ENCODE assay signal across 18 cellular contexts in genomic region chr6:129697788-129698187, GRCh38. TPM values are rescaled to one million over a fixed set of nuclear protein-coding genes. Genes with fewer than 3 reads are reported as not detected.
DNase-seq lines count a peak whose midpoint lies in the region; ATAC-seq, FAIRE-seq and TF ChIP-seq lines count a peak whose summit lies in the region.
"Had no signal": no experiment of that assay in that cellular context is flagged by ENCODE, and none has a peak within 500 bp of the region (broad histone marks: within the 10 kb centered on the region; RNA-seq: fewer than 3 reads in every experiment).

No MANE protein-coding gene starts in this region.

- intact Hi-C loops in HepG2 (cut with micrococcal nuclease; ENCODE audit: unreplicated experiment), result no loop called here
- intact Hi-C loops in right lobe of liver (cut with DNase I), result no loop called here
- intact Hi-C loops in pancreas (cut with DNase I), result no loop called here

- H3K4me1 ChIP-seq in HepG2 (ENCODE audit: insufficient read depth, low read length) (peaks cover 100% of the 10 kb centered on the region), right lobe of liver (peaks cover 0 to 24% (median 3%) of the 10 kb centered on the region in 4 donors), RWPE2 (ENCODE audit: insufficient read depth, poor library complexity, severe bottlenecking) (peaks cover 63% of the 10 kb centered on the region), pancreas (peaks cover 27 to 60% (median 50%) of the 10 kb centered on the region in 3 donors)

- H3K4me2 ChIP-seq in HepG2 (ENCODE audit: low read depth, low read length), result peak overlapping the region; percentile 76; the same call in 1 of the 2 replicates
- H3K4me2 ChIP-seq: BLaER1, KMS-11 had no signal

- TF ChIP-seq EP300 in HepG2 (IDR thresholded peaks at IDR 0.05; ENCODE audit: low read depth in 2 of 2, low read length in 2 of 2) (no peak), HepG2 (CRISPR knock-in tag; IDR thresholded peaks at IDR 0.05; ENCODE audit: borderline replicate concordance) (no peak)

- H3K4me3 ChIP-seq in HepG2 (replicated peaks in 1 of 3; ENCODE audit: insufficient read depth in 1 of 3, low read depth in 2 of 3, low read length in 3 of 3), result peak overlapping the region in 1 of 3 experiments; percentile 7; a peak in 2 of 6 replicates
- no peak overlapping the region for H3K4me3 ChIP-seq in right lobe of liver
- no peak overlapping the region for H3K4me3 ChIP-seq in RWPE2 (ENCODE audit: severe bottlenecking)
- no peak overlapping the region for H3K4me3 ChIP-seq in pancreas
- H3K4me3 ChIP-seq: BLaER1, GM23338 had no signal

- FAIRE-seq in HepG2 (lab: Jason Lieb, UNC) (no peak), pancreas (lab: Jason Lieb, UNC) (no peak)
- FAIRE-seq: H54 had no signal

- no peak for ATAC-seq in HepG2
- ATAC-seq in right lobe of liver, result no peak
- peak; percentile 43 for ATAC-seq in HG02885 (IDR thresholded peaks at IDR 0.05; ENCODE audit: poor library complexity, unreplicated experiment)
- ATAC-seq in RWPE2 (ENCODE audit: low read depth), result no peak
- no peak for ATAC-seq in pancreas
- no peak for ATAC-seq in GM21786 (IDR thresholded peaks at IDR 0.05; ENCODE audit: unreplicated experiment)
- ATAC-seq: GM23338 had no signal

- H3K9me3 ChIP-seq in HepG2 (ENCODE audit: low read length), result no peaks in the 10 kb centered on the region
- no peaks in the 10 kb centered on the region for H3K9me3 ChIP-seq in right lobe of liver
- no peaks in the 10 kb centered on the region for H3K9me3 ChIP-seq in RWPE2 (ENCODE audit: severe bottlenecking)
- H3K9me3 ChIP-seq in pancreas, result no peaks in the 10 kb centered on the region

- CTCF ChIA-PET in HepG2 (lab: Yijun Ruan, JAX; ENCODE audit: low intra/inter-chr PET ratio, low total read pairs), result no interaction called here

- peaks cover 90% of the 10 kb centered on the region for H3K79me2 ChIP-seq in HepG2 (ENCODE audit: insufficient read depth, low read length)

- DNase-seq in HepG2 (ENCODE audit: low spot score) (no peak), right lobe of liver (no peak), RWPE2 (ENCODE audit: low spot score) (no peak), NCI-H2227 (lab: John Stamatoyannopoulos, UW; ENCODE audit: unreplicated experiment) (no peak), NAMALWA (ENCODE audit: low spot score) (no peak), pancreas (no peak)
- DNase-seq: 8988T; CD4-positive, alpha-beta memory T cell; DMS153; DMS79; GDM1; HCEC 1CT had no signal

- H3K36me3 ChIP-seq in HepG2 (replicated peaks in 1 of 2; ENCODE audit: control insufficient read depth in 1 of 2, insufficient read depth in 2 of 2, low read length in 2 of 2) (peaks cover 1 to 12% of the 10 kb centered on the region in 2 experiments; a peak in 3 of 5 replicates), right lobe of liver (no peaks in the 10 kb centered on the region), RWPE2 (ENCODE audit: low read depth) (peaks cover 19% of the 10 kb centered on the region), pancreas (no peaks in the 10 kb centered on the region)
- H3K36me3 ChIP-seq: BLaER1 had no signal

- no peak overlapping the region for H2AFZ ChIP-seq in HepG2 (ENCODE audit: low read length)
- H2AFZ ChIP-seq: GM23338 had no signal

- no peaks in the 10 kb centered on the region; the same call in 1 of the 2 replicates for H4K20me1 ChIP-seq in HepG2 (ENCODE audit: insufficient read depth, low read length)
- H4K20me1 ChIP-seq: BLaER1 had no signal

- H3K27ac ChIP-seq in HepG2 (ENCODE audit: extremely low read length, insufficient read depth, low read length) (peak overlapping the region; percentile 89), right lobe of liver (no peak overlapping the region), RWPE2 (ENCODE audit: poor library complexity, severe bottlenecking) (peak overlapping the region; percentile 96), pancreas (no peak overlapping the region)
- H3K27ac ChIP-seq: BLaER1, KMS-11 had no signal

- H3K27me3 ChIP-seq in HepG2 (ENCODE audit: control insufficient read depth in 1 of 2, insufficient read depth in 2 of 2, low read length in 2 of 2), result no peaks in the 10 kb centered on the region
- no peaks in the 10 kb centered on the region for H3K27me3 ChIP-seq in right lobe of liver
- H3K27me3 ChIP-seq in RWPE2 (ENCODE audit: insufficient read depth, poor library complexity, severe bottlenecking), result no peaks in the 10 kb centered on the region
- no peaks in the 10 kb centered on the region for H3K27me3 ChIP-seq in pancreas
- H3K27me3 ChIP-seq: BLaER1 had no signal

- POLR2A ChIA-PET in HepG2 (lab: Yijun Ruan, JAX), result interaction anchor here (4.8 kb wide), 1 partner anchor 11 kb away, joined by 96 read pairs; the partner anchor contains the start of gene ARHGAP18

- 0 out of 2 replicates have a peak overlapping the region, but pooled peaks have one; percentile 4 for H3K9ac ChIP-seq in HepG2 (ENCODE audit: insufficient read depth, low read depth, low read length)
- H3K9ac ChIP-seq: BLaER1, KMS-11 had no signal

- no peak for TF ChIP-seq RAD21 in HepG2 (CRISPR knock-in tag; IDR thresholded peaks at IDR 0.05)

- in situ Hi-C loops in HepG2 (cut with HindIII; ENCODE audit: extremely low pct_ligation_motif_present, low pct_unique_long_range_greater_than_20kb), result no loop called here

- TF ChIP-seq CTCF in HepG2 (CRISPR knock-in tag; IDR thresholded peaks at IDR 0.05) (no peak), right lobe of liver (IDR thresholded peaks at IDR 0.05) (no peak), RWPE2 (IDR thresholded peaks at IDR 0.05; ENCODE audit: poor library complexity, severe bottlenecking) (no peak), pancreas (IDR thresholded peaks at IDR 0.05) (no peak)

- TF ChIP-seq POLR2A in HepG2 (IDR thresholded peaks at IDR 0.05; ENCODE audit: insufficient read depth in 1 of 2, low read depth in 2 of 2, low read length in 2 of 2) (no peak), right lobe of liver (IDR thresholded peaks at IDR 0.05) (no peak)

- WGBS in HepG2 (ENCODE audit: low lambda C conversion rate), result 98% methylated on average over 2 of the region's 2 CpGs
- WGBS in right lobe of liver (ENCODE audit: insufficient coverage, low coverage, low lambda C conversion rate, missing lambda C conversion rate), result 95% methylated on average over 2 of the region's 2 CpGs
- WGBS in pancreas, 2 donors, result 64 to 70% methylated on average over 2 of the region's 2 CpGs

- BruUV-seq in HepG2 (replicated peaks; lab: Mats Ljungman, UMichigan), result no TSS peak

TF ChIP-seq in HepG2, 621 proteins besides CTCF, POLR2A, EP300 and RAD21 (continues in another document):
- no peak for TF ChIP-seq NFKB2 (CRISPR knock-in tag; IDR thresholded peaks at IDR 0.05; ENCODE audit: borderline replicate concordance)
- TF ChIP-seq ZNF253 (CRISPR knock-in tag; IDR thresholded peaks at IDR 0.05; ENCODE audit: borderline replicate concordance), result no peak
- TF ChIP-seq SRY (CRISPR knock-in tag; IDR thresholded peaks at IDR 0.05), result no peak
- TF ChIP-seq MXD1 (CRISPR knock-in tag; IDR thresholded peaks at IDR 0.05), result no peak
- 0 out of 2 replicates have a peak, but pooled peaks have one; percentile 4 for TF ChIP-seq ZNF549 (CRISPR knock-in tag; IDR thresholded peaks at IDR 0.05)
- no peak for TF ChIP-seq DDIT3 (CRISPR knock-in tag; IDR thresholded peaks at IDR 0.05)
- no peak for TF ChIP-seq TCF12 (IDR thresholded peaks at IDR 0.05)
- no peak for TF ChIP-seq TCF12 (CRISPR knock-in tag; IDR thresholded peaks at IDR 0.05)

RNA-seq across cellular contexts. Expression of gene ARHGAP18, which starts 12.2 kb away (rescaled TPM):
- total RNA-seq in HepG2 (2016; rRNA removed; fragmentation: Illumina TruSeq; extraction: Trizol) (115 and 183 TPM in 2 replicates), right lobe of liver (1 to 10 TPM; 2.2 to 8.0 (median 2.9) TPM), pancreas (10 to 100 TPM; 22.9 to 41.0 (median 29.6) TPM)
- total RNA-seq in HepG2 (2016; cell fraction: cytosol; rRNA removed; fragmentation: Illumina TruSeq; extraction: Trizol; ENCODE audit: low read depth), result 16.6 and 18.3 TPM in 2 replicates
- 116 and 185 TPM in 2 replicates for total RNA-seq in HepG2 (2016; cell fraction: insoluble cytoplasmic fraction; rRNA removed; fragmentation: Illumina TruSeq; extraction: Trizol)
- 53.6 and 60.8 TPM in 2 replicates for total RNA-seq in HepG2 (2016; cell fraction: membrane; rRNA removed; fragmentation: Illumina TruSeq; extraction: Trizol)
- 89.7 and 91.5 TPM in 2 replicates for total RNA-seq in HepG2 (2016; cell fraction: nucleus; rRNA removed; fragmentation: Illumina TruSeq; extraction: Trizol)
- polyA plus RNA-seq in HepG2 (2011; rRNA removed) (37.8 and 58.2 TPM in 2 replicates), pancreas (10 to 100 TPM in 1 of 2 donors, 1 to 10 TPM in 1; 8.2 to 11.6 TPM)
- 24.3 and 29.8 TPM in 2 replicates for polyA plus RNA-seq in HepG2 (2011; cell fraction: cytosol; rRNA removed)
- polyA plus RNA-seq in HepG2 (2011; cell fraction: nucleus; rRNA removed), result 13.1 and 14.2 TPM in 2 replicates
- 54.6 and 95.7 TPM in 2 replicates for polyA plus RNA-seq in HepG2 (2012)
- polyA plus RNA-seq in HepG2 (2016; cell fraction: cytosol; fragmentation: Illumina TruSeq; extraction: Trizol; ENCODE audit: low read depth), result 6.1 and 6.7 TPM in 2 replicates
- polyA plus RNA-seq in HepG2 (2016; cell fraction: insoluble cytoplasmic fraction; fragmentation: Illumina TruSeq; extraction: Trizol; ENCODE audit: low read depth), result 150 and 162 TPM in 2 replicates
- 21.3 and 24.5 TPM in 2 replicates for polyA plus RNA-seq in HepG2 (2016; cell fraction: membrane; fragmentation: Illumina TruSeq; extraction: Trizol; ENCODE audit: low read depth)
- polyA plus RNA-seq in HepG2 (2016; cell fraction: nucleus; fragmentation: Illumina TruSeq; extraction: Trizol; ENCODE audit: insufficient read depth, low read depth), result 65.9 and 66.3 TPM in 2 replicates
- polyA minus RNA-seq in HepG2 (2011; rRNA and poly(A)+ RNA removed; ENCODE audit: low replicate concordance), result 8.2 and 55.6 TPM in 2 replicates
- polyA minus RNA-seq in HepG2 (2011; cell fraction: cytosol; rRNA and poly(A)+ RNA removed), result 60.4 and 69.2 TPM in 2 replicates
- polyA minus RNA-seq in HepG2 (2011; cell fraction: nucleus; rRNA and poly(A)+ RNA removed), result 134 and 144 TPM in 2 replicates

Comparison
In these comparisons a context has a peak if more than half of its experiments do, and no peak if none do; other contexts are left out.
1. H3K27ac ChIP-seq: peak in HepG2 (single experiment) and RWPE2 (single experiment); none in right lobe of liver (0 of 3) and pancreas (0 of 4).